Comparison of ENCODE assay signal across 13 cellular contexts in genomic region chr2:159076233-159076632, GRCh38.
A peak's percentile ranks its signal among the peaks of the same experiment; 100 is the strongest.
DNase-seq lines count a peak whose midpoint lies in the region; ATAC-seq and FAIRE-seq lines count a peak whose summit lies in the region.
"Had no signal": no experiment of that assay in that cellular context is flagged by ENCODE, and none has a peak within 500 bp of the region (broad histone marks: within the 10 kb centered on the region; RNA-seq: fewer than 3 reads in every experiment).

No MANE protein-coding gene starts in this region.

- peaks cover 0 to 5% (median 0%) of the 10 kb centered on the region in 3 donors for H3K36me3 Mint-ChIP-seq in CD8-positive, alpha-beta memory T cell

- POLR2A ChIA-PET in CD8-positive, alpha-beta memory T cell (lab: Charles Lee): no interaction called here

- H3K27me3 Mint-ChIP-seq in CD8-positive, alpha-beta memory T cell: peaks cover 2 to 14% of the 10 kb centered on the region in 2 donors

- no peaks in the 10 kb centered on the region for H3K36me3 ChIP-seq in ACC112 (ENCODE audit: insufficient read depth, low read length)
- H3K36me3 ChIP-seq in CD8-positive, alpha-beta memory T cell (ENCODE audit: insufficient read depth, low read length): no peaks in the 10 kb centered on the region

- no peak overlapping the region for H2AFZ ChIP-seq in ACC112 (ENCODE audit: low read length, unreplicated experiment)

- peak overlapping the region; percentile 30; the same call in 1 of the 2 replicates for H3K4me3 ChIP-seq in ACC112 (ENCODE audit: low read depth, low read length)
- no peak overlapping the region for H3K4me3 ChIP-seq in CD8-positive, alpha-beta memory T cell (ENCODE audit: low read length)

- H3K4me3 Mint-ChIP-seq in CD8-positive, alpha-beta memory T cell: no peak overlapping the region
- H3K4me3 Mint-ChIP-seq: neural crest cell had no signal

- no peak overlapping the region for H3K27ac Mint-ChIP-seq in CD8-positive, alpha-beta memory T cell

- no peaks in the 10 kb centered on the region for H3K27me3 ChIP-seq in ACC112 (ENCODE audit: insufficient read depth, low read length)
- H3K27me3 ChIP-seq in CD8-positive, alpha-beta memory T cell (ENCODE audit: insufficient read depth, low read length, poor library complexity, severe bottlenecking): no peaks in the 10 kb centered on the region

- DNase-seq in HT1080 (ENCODE audit: low read depth): peak; percentile 29
- peak; percentile 55 to 59 for DNase-seq in lung microvascular endothelial cell (ENCODE audit: low read depth in 2 of 2)
- no peak for DNase-seq in CD8-positive, alpha-beta memory T cell
- DNase-seq in NCI-H446 treated with DMSO at 0.1 percent for 48 hours (lab: John Stamatoyannopoulos, UW): no peak
- DNase-seq: DND-41, KG1, NCI-H69 had no signal

- peaks cover 43% of the 10 kb centered on the region for H3K4me1 ChIP-seq in ACC112 (ENCODE audit: control insufficient read depth, insufficient read depth, low read length, unreplicated experiment)
- no peaks in the 10 kb centered on the region for H3K4me1 ChIP-seq in CD8-positive, alpha-beta memory T cell (ENCODE audit: insufficient read depth, low read length)

- peak; percentile 97 for FAIRE-seq in endometrium (lab: Jason Lieb, UNC)
- FAIRE-seq: GM18507 had no signal

- CTCF ChIA-PET in CD8-positive, alpha-beta memory T cell (lab: Charles Lee): no interaction called here

- H3K9me3 Mint-ChIP-seq in CD8-positive, alpha-beta memory T cell: peaks cover 0 to 2% (median 0%) of the 10 kb centered on the region in 5 donors
- H3K9me3 Mint-ChIP-seq: neural crest cell had no signal

- ATAC-seq in activated CD4-positive, CD25-positive, alpha-beta regulatory T cell treated with anti-CD3 and anti-CD28 coated beads, Interleukin-2, amount 50 U/mL, for 24 hours: no peak
- no peak for ATAC-seq in GM21717 (IDR thresholded peaks at IDR 0.05; ENCODE audit: unreplicated experiment)

- peaks cover 3% of the 10 kb centered on the region for H3K79me2 ChIP-seq in ACC112 (ENCODE audit: control insufficient read depth, insufficient read depth, low read length, unreplicated experiment)

- no peaks in the 10 kb centered on the region for H3K9me3 ChIP-seq in CD8-positive, alpha-beta memory T cell (ENCODE audit: low read length)

- peak overlapping the region; percentile 33; the same call in 1 of the 2 replicates for H3K27ac ChIP-seq in ACC112 (ENCODE audit: low read depth, low read length)
- H3K27ac ChIP-seq in CD8-positive, alpha-beta memory T cell (ENCODE audit: low read depth, low read length): no peak overlapping the region

- H3K4me1 Mint-ChIP-seq in CD8-positive, alpha-beta memory T cell: no peaks in the 10 kb centered on the region

Comparison
In these comparisons a context has a peak if more than half of its experiments do, and no peak if none do; other contexts are left out.
1. DNase-seq: peak in HT1080 (single experiment) and lung microvascular endothelial cell (2 of 2); none in CD8-positive, alpha-beta memory T cell (0 of 5) and NCI-H446 treated with DMSO at 0.1 percent for 48 hours (single experiment).